In the genomic region with DNA sequence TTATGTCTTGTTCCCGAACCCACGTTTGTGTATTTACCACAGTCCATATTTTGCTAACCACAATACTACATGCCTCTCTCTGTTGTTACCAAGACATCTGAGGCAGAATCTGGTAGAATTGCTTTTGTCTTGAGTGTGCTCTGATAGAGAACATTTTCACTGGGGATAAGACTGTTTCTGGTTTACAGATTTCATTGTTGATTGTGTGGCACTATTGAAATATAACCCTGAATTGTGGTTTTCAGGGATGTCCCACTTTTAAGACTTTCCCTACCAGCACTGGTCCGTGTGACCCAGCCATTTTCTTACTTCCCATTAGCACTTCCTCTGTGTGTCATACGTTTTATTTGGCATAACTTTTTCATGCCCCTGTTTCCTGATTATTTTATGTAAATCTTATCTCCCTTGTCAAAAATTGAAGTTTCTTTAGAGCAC, we compare ENCODE assay signal across 11 cellular contexts. TPM values are rescaled to one million over a fixed set of nuclear protein-coding genes. Genes with fewer than 3 reads are reported as not detected.
A peak's percentile ranks its signal among the peaks of the same experiment; 100 is the strongest.
DNase-seq lines count a peak whose midpoint lies in the region; ATAC-seq lines count a peak whose summit lies in the region.
"Had no signal": no experiment of that assay in that cellular context is flagged by ENCODE, and none has a peak within 500 bp of the region (broad histone marks: within the 10 kb centered on the region; RNA-seq: fewer than 3 reads in every experiment).

No MANE protein-coding gene starts in this region.

- H3K4me1 Mint-ChIP-seq in CD8-positive, alpha-beta memory T cell, result peaks cover 58 to 88% (median 69%) of the 10 kb centered on the region in 3 donors
- peaks cover 52% of the 10 kb centered on the region for H3K4me1 Mint-ChIP-seq in activated T-helper 17 cell treated with anti-CD3 and anti-CD28 coated beads, Interleukin-2, amount 50 U/mL, for 72 hours

- H3K27ac Mint-ChIP-seq in CD8-positive, alpha-beta memory T cell, result peak overlapping the region; percentile 11 to 94 (median 67)
- peak overlapping the region; percentile 62 for H3K27ac Mint-ChIP-seq in activated T-helper 17 cell treated with anti-CD3 and anti-CD28 coated beads, Interleukin-2, amount 50 U/mL, for 72 hours
- H3K27ac Mint-ChIP-seq: activated CD8-positive, alpha-beta T cell treated with anti-CD3 and anti-CD28 coated beads for 36 hours had no signal

- no peak overlapping the region for H4K8ac ChIP-seq in mesendoderm (ENCODE audit: low read depth, low read length)

- H2BK15ac ChIP-seq in mesendoderm (replicated peaks; ENCODE audit: low read depth), result no peak overlapping the region

- WGBS in mesendoderm (ENCODE audit: extremely low coverage, insufficient coverage, low lambda C conversion rate), result no CpG with 5 or more reads among the region's 4 CpGs

- no peak overlapping the region for H3K23ac ChIP-seq in mesendoderm (ENCODE audit: low read length)

- H3K4me3 ChIP-seq in CD8-positive, alpha-beta memory T cell (ENCODE audit: low read length), result no peak overlapping the region
- H3K4me3 ChIP-seq in mesendoderm (ENCODE audit: low read length), result no peak overlapping the region

- peaks cover 0 to 34% (median 13%) of the 10 kb centered on the region in 3 donors for H3K36me3 Mint-ChIP-seq in CD8-positive, alpha-beta memory T cell
- peaks cover 63% of the 10 kb centered on the region for H3K36me3 Mint-ChIP-seq in activated T-helper 17 cell treated with anti-CD3 and anti-CD28 coated beads, Interleukin-2, amount 50 U/mL, for 72 hours (ENCODE audit: low read depth)

- DNase-seq in CD8-positive, alpha-beta memory T cell, result no peak
- DNase-seq in lung microvascular endothelial cell (ENCODE audit: low read depth in 2 of 2) (peak; percentile 89 to 94), mesendoderm (no peak)
- DNase-seq: activated CD8-positive, alpha-beta T cell treated with anti-CD3 and anti-CD28 coated beads for 36 hours; cerebellar nuclear complex; NCI-H748 treated with DMSO at 0.1 percent for 48 hours had no signal

- no peak overlapping the region for H2AK5ac ChIP-seq in mesendoderm (ENCODE audit: low read length)

- H3K9ac ChIP-seq in mesendoderm (ENCODE audit: low read length), result no peak overlapping the region

- H3K4me2 ChIP-seq in mesendoderm (ENCODE audit: low read length), result no peak overlapping the region

- no peak overlapping the region for H4K5ac ChIP-seq in mesendoderm (ENCODE audit: low read length)

- H3K18ac ChIP-seq in mesendoderm (ENCODE audit: low read length), result no peak overlapping the region

- CTCF ChIA-PET in CD8-positive, alpha-beta memory T cell (lab: Charles Lee), result interaction anchor here (2.3 kb wide), 1 partner anchor 10 kb away, joined by 10 read pairs; no protein-coding TSS in a partner anchor

- H3K9me3 Mint-ChIP-seq in CD8-positive, alpha-beta memory T cell, result no peaks in the 10 kb centered on the region
- H3K9me3 Mint-ChIP-seq in activated T-helper 17 cell treated with anti-CD3 and anti-CD28 coated beads, Interleukin-2, amount 50 U/mL, for 72 hours, result no peaks in the 10 kb centered on the region
- H3K9me3 Mint-ChIP-seq: activated CD8-positive, alpha-beta T cell treated with anti-CD3 and anti-CD28 coated beads for 36 hours had no signal

- no peak overlapping the region for H2BK5ac ChIP-seq in mesendoderm (ENCODE audit: low read length)

- no peak overlapping the region for H3K56ac ChIP-seq in mesendoderm (ENCODE audit: low read length)

- H3K4me3 Mint-ChIP-seq in CD8-positive, alpha-beta memory T cell, result peak overlapping the region in 1 of 7 donors; percentile 30
- H3K4me3 Mint-ChIP-seq in activated T-helper 17 cell treated with anti-CD3 and anti-CD28 coated beads, Interleukin-2, amount 50 U/mL, for 72 hours, result peak overlapping the region; percentile 24
- H3K4me3 Mint-ChIP-seq: activated CD8-positive, alpha-beta T cell treated with anti-CD3 and anti-CD28 coated beads for 36 hours had no signal

- POLR2A ChIA-PET in CD8-positive, alpha-beta memory T cell (lab: Charles Lee), result no interaction called here

- H2BK120ac ChIP-seq in mesendoderm (ENCODE audit: low read depth, low read length), result no peak overlapping the region

- no peaks in the 10 kb centered on the region for H3K79me1 ChIP-seq in mesendoderm (ENCODE audit: low read length)

- ATAC-seq in HG03378 (IDR thresholded peaks at IDR 0.05; ENCODE audit: unreplicated experiment) (peak; percentile 15), GM21619 (IDR thresholded peaks at IDR 0.05; ENCODE audit: unreplicated experiment) (no peak), GM19395 (IDR thresholded peaks at IDR 0.05; ENCODE audit: unreplicated experiment) (no peak), HG03460 (IDR thresholded peaks at IDR 0.05; ENCODE audit: unreplicated experiment) (no peak)
- ATAC-seq in activated T-helper 17 cell treated with anti-CD3 and anti-CD28 coated beads, Interleukin-2, amount 50 U/mL, for 72 hours (replicated peaks), result no peak
- ATAC-seq: activated CD8-positive, alpha-beta T cell treated with anti-CD3 and anti-CD28 coated beads for 36 hours had no signal

- H3K4me1 ChIP-seq in CD8-positive, alpha-beta memory T cell (ENCODE audit: insufficient read depth, low read length), result peaks cover 6% of the 10 kb centered on the region
- H3K4me1 ChIP-seq in mesendoderm (ENCODE audit: control insufficient read depth, low read depth, low read length), result peaks cover 2% of the 10 kb centered on the region

- H3K9me3 ChIP-seq in CD8-positive, alpha-beta memory T cell (ENCODE audit: low read length), result no peaks in the 10 kb centered on the region

- no peaks in the 10 kb centered on the region for H3K27me3 ChIP-seq in CD8-positive, alpha-beta memory T cell (ENCODE audit: insufficient read depth, low read length, poor library complexity, severe bottlenecking)
- no peaks in the 10 kb centered on the region for H3K27me3 ChIP-seq in mesendoderm (ENCODE audit: insufficient read depth, low read length, poor library complexity)

- H3K27ac ChIP-seq in CD8-positive, alpha-beta memory T cell (ENCODE audit: low read depth, low read length), result no peak overlapping the region
- H3K27ac ChIP-seq in mesendoderm (ENCODE audit: low read depth, low read length), result no peak overlapping the region

- no peak overlapping the region for H3K4ac ChIP-seq in mesendoderm (ENCODE audit: low read depth, low read length)

- H3K27me3 Mint-ChIP-seq in CD8-positive, alpha-beta memory T cell, result no peaks in the 10 kb centered on the region
- H3K27me3 Mint-ChIP-seq in activated T-helper 17 cell treated with anti-CD3 and anti-CD28 coated beads, Interleukin-2, amount 50 U/mL, for 72 hours, result no peaks in the 10 kb centered on the region
- H3K27me3 Mint-ChIP-seq: activated CD8-positive, alpha-beta T cell treated with anti-CD3 and anti-CD28 coated beads for 36 hours had no signal

- H3K79me2 ChIP-seq in mesendoderm (ENCODE audit: control insufficient read depth, insufficient read depth, low read length), result no peaks in the 10 kb centered on the region

- H3K36me3 ChIP-seq in CD8-positive, alpha-beta memory T cell (ENCODE audit: insufficient read depth, low read length), result no peaks in the 10 kb centered on the region
- H3K36me3 ChIP-seq in mesendoderm (ENCODE audit: control insufficient read depth, insufficient read depth, low read length), result no peaks in the 10 kb centered on the region

RNA-seq across cellular contexts. Expression of gene NCOA7, which starts 12.2 kb away (rescaled TPM):
- 10 to 100 TPM; 54.7 to 62.5 TPM for total RNA-seq in CD8-positive, alpha-beta memory T cell
- 38.3 TPM for polyA plus RNA-seq in CD8-positive, alpha-beta memory T cell
- 10 to 100 TPM; 44.6 to 59.9 TPM for total RNA-seq in activated T-helper 17 cell treated with anti-CD3 and anti-CD28 coated beads, Interleukin-2, amount 50 U/mL, for 72 hours
- total RNA-seq in lung microvascular endothelial cell, result 23.8 and 38.5 TPM in 2 replicates
- polyA plus RNA-seq in mesendoderm (2013, experiment 1 of 2), result 3.2 TPM
- 3.8 TPM for polyA plus RNA-seq in mesendoderm (2013, experiment 2 of 2)

RNA-seq across cellular contexts. Expression of gene HEY2, which starts 53.5 kb away (rescaled TPM):
- total RNA-seq in CD8-positive, alpha-beta memory T cell, result under 1 TPM; 0.09 TPM
- 0.20 TPM for polyA plus RNA-seq in CD8-positive, alpha-beta memory T cell
- under 1 TPM in 1 of 2 donors, not detected in 1; 0.09 TPM for total RNA-seq in activated T-helper 17 cell treated with anti-CD3 and anti-CD28 coated beads, Interleukin-2, amount 50 U/mL, for 72 hours
- total RNA-seq in lung microvascular endothelial cell, result 0.22 TPM in 1 of 2 replicates, not detected in the other
- polyA plus RNA-seq in mesendoderm (2013, experiment 1 of 2), result 11.1 TPM
- polyA plus RNA-seq in mesendoderm (2013, experiment 2 of 2), result 11.3 TPM
- total RNA-seq: activated CD8-positive, alpha-beta T cell treated with anti-CD3 and anti-CD28 coated beads for 36 hours had no signal

Comparison
In these comparisons a context has a peak if more than half of its experiments do, and no peak if none do; other contexts are left out.
1. DNase-seq: peak in lung microvascular endothelial cell (2 of 2); none in CD8-positive, alpha-beta memory T cell (0 of 5) and mesendoderm (single experiment).